Comparison of ENCODE assay signal across 9 cellular contexts in genomic region chr7:32204361-32205018, GRCh38.
DNase-seq lines count a peak whose midpoint lies in the region; ATAC-seq and TF ChIP-seq lines count a peak whose summit lies in the region.
"Had no signal": no experiment of that assay in that cellular context is flagged by ENCODE, and none has a peak within 500 bp of the region (broad histone marks: within the 10 kb centered on the region; RNA-seq: fewer than 3 reads in every experiment).

No MANE protein-coding gene starts in this region.

- peak; percentile 92 for ATAC-seq in foreskin keratinocyte

- H3K27me3 ChIP-seq in HAP-1 (ENCODE audit: low read depth) (no peaks in the 10 kb centered on the region), foreskin keratinocyte (no peaks in the 10 kb centered on the region), ovary (no peaks in the 10 kb centered on the region)
- H3K27me3 ChIP-seq: BLaER1 treated with 17β-estradiol and CSF1 and Interleukin-3, amounts not matched to agents 10 nM and 100 nM had no signal

- no peak for TF ChIP-seq POLR2A in ovary (IDR thresholded peaks at IDR 0.05)

- H3K4me3 ChIP-seq in HAP-1: no peak overlapping the region
- peak overlapping the region; percentile 22 for H3K4me3 ChIP-seq in ovary
- H3K4me3 ChIP-seq: BLaER1 treated with 17β-estradiol and CSF1 and Interleukin-3, amounts not matched to agents 10 nM and 100 nM had no signal

- H3K36me3 ChIP-seq in HAP-1 (replicated peaks) (no peaks in the 10 kb centered on the region), ovary (no peaks in the 10 kb centered on the region)
- H3K36me3 ChIP-seq: BLaER1 treated with 17β-estradiol and CSF1 and Interleukin-3, amounts not matched to agents 10 nM and 100 nM had no signal

- H3K27ac ChIP-seq in foreskin keratinocyte (no peak overlapping the region), ovary (no peak overlapping the region)
- H3K27ac ChIP-seq: BLaER1 treated with 17β-estradiol and CSF1 and Interleukin-3, amounts not matched to agents 10 nM and 100 nM had no signal

- no peaks in the 10 kb centered on the region for H3K9me3 ChIP-seq in HAP-1
- no peaks in the 10 kb centered on the region for H3K9me3 ChIP-seq in ovary
- H3K9me3 ChIP-seq: BLaER1 treated with 17β-estradiol and CSF1 and Interleukin-3, amounts not matched to agents 10 nM and 100 nM had no signal

- peak; percentile 91 for TF ChIP-seq CTCF in foreskin keratinocyte (conservative IDR thresholded peaks at IDR 0.05)
- peak in 2 of 3 donors; percentile 60 to 81 for TF ChIP-seq CTCF in ovary (IDR thresholded peaks at IDR 0.05)

- in situ Hi-C loops in HAP-1 (cut with MboI; ENCODE audit: low sequenced_read_pairs): loop anchor here (10.0 kb wide), 1 partner anchor 460 kb away; no protein-coding TSS in a partner anchor

- no peaks in the 10 kb centered on the region for H3K4me1 ChIP-seq in HAP-1
- H3K4me1 ChIP-seq in foreskin keratinocyte: no peaks in the 10 kb centered on the region
- no peaks in the 10 kb centered on the region for H3K4me1 ChIP-seq in ovary (ENCODE audit: insufficient read depth)

- DNase-seq in NCI-H146 (lab: John Stamatoyannopoulos, UW) (peak; percentile 23), NCI-H146 treated with DMSO at 0.1 percent for 48 hours (lab: John Stamatoyannopoulos, UW; ENCODE audit: unreplicated experiment) (no peak), HAP-1 (ENCODE audit: low spot score in 2 of 2) (peak; percentile 46 to 55), NCI-H1417 treated with DMSO at 0.1 percent for 48 hours (lab: John Stamatoyannopoulos, UW) (peak; percentile 26), SW 1271 (lab: John Stamatoyannopoulos, UW) (peak; percentile 35 to 75), foreskin keratinocyte (peak; percentile 39 to 67), ovary (peak; percentile 60 to 77 (median 68))
- DNase-seq in effector CD8-positive, alpha-beta T cell (lab: John Stamatoyannopoulos, UW): no peak

- 16 to 21% (median 16%) methylated on average over 9 of the region's 9 CpGs for WGBS in ovary, 3 donors

- intact Hi-C loops in ovary (cut with DNase I): loop anchor here in 3 of 4 donors (5.0 kb wide), 1 partner anchor 457 kb away; no protein-coding TSS in a partner anchor

- no peak for TF ChIP-seq EP300 in ovary (IDR thresholded peaks at IDR 0.05)

Comparison
In these comparisons a context has a peak if more than half of its experiments do, and no peak if none do; other contexts are left out.
1. DNase-seq: peak in NCI-H146 (single experiment), HAP-1 (2 of 2), NCI-H1417 treated with DMSO at 0.1 percent for 48 hours (single experiment), SW 1271 (2 of 2), foreskin keratinocyte (2 of 2) and ovary (5 of 5); none in NCI-H146 treated with DMSO at 0.1 percent for 48 hours (single experiment) and effector CD8-positive, alpha-beta T cell (single experiment).